ENCODE assay signal across 8 cellular contexts in the genomic region with DNA sequence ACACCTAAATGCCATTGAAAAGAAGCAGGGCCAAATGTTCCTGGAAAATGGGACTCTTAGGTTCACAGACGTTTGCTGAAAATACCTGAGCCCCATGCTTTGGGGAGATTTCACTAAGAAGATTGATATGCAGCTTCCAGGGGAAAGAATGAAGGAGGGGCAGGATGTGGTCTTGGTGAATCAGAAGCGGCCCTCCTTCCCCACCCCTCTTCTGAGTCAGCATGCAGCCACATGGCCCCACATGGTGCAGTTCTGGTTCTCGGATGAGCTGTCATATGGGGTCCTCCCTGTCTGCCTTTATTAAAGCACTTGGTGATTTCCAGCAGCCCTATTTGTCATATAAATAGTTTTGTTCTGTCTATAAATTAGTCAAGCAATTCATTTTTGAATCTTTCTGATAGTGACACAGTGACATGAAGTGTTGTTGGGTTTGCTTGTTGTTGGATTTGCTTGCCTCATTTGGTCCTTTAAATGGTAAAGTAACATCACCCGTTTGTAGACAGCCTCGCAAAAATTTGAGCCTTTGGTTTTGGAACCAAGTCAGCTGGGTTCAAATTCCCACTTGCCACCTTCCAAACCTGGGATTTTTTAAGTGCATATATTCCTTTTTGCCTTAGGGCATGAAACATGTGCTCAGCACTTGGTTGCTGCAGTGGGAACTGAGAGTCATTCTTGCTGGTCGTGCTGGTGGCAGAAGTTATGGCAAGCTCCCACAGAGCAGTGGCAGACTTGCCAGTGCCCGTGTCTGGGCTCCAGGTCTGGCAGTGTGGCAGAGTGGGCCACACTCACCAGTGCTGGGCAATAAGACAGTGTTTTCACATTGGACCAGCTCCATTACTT.
DNase-seq lines count a peak whose midpoint lies in the region; TF ChIP-seq lines count a peak whose summit lies in the region.

No MANE protein-coding gene starts in this region.

- WGBS in testis, 2 donors = 75 to 77% methylated on average over 7 of the region's 7 CpGs
- 63% methylated on average over 7 of the region's 7 CpGs for WGBS in esophagus muscularis mucosa

- H3K9me3 ChIP-seq in testis (no peaks in the 10 kb centered on the region), esophagus muscularis mucosa (no peaks in the 10 kb centered on the region)

- intact Hi-C loops in testis (cut with DNase I; ENCODE audit: low total_unique reads) = no loop called here
- intact Hi-C loops in esophagus muscularis mucosa (cut with DNase I) = no loop called here

- H3K36me3 ChIP-seq in testis (ENCODE audit: low read depth, missing control alignments) = no peaks in the 10 kb centered on the region
- H3K36me3 ChIP-seq in esophagus muscularis mucosa = no peaks in the 10 kb centered on the region

- TF ChIP-seq EP300 in esophagus muscularis mucosa (IDR thresholded peaks at IDR 0.05) = no peak

- H3K27ac ChIP-seq in testis (no peak overlapping the region), esophagus muscularis mucosa (replicated peaks in 1 of 4) (no peak overlapping the region)

- TF ChIP-seq POLR2A in testis (IDR thresholded peaks at IDR 0.05) (no peak), esophagus muscularis mucosa (IDR thresholded peaks at IDR 0.05; ENCODE audit: low read depth) (no peak)

- TF ChIP-seq CTCF in fibroblast of pulmonary artery (IDR thresholded peaks at IDR 0.05; ENCODE audit: low read length, missing control alignments) (no peak), testis (IDR thresholded peaks at IDR 0.05) (no peak), esophagus muscularis mucosa (IDR thresholded peaks at IDR 0.05) (no peak)

- no peak overlapping the region for H3K4me3 ChIP-seq in fibroblast of pulmonary artery (replicated peaks; ENCODE audit: low read depth, low read length)
- H3K4me3 ChIP-seq in testis = no peak overlapping the region
- H3K4me3 ChIP-seq in esophagus muscularis mucosa = no peak overlapping the region

- DNase-seq in GM03348 (ENCODE audit: low spot score) (peak; percentile 88), GOT3 (lab: John Stamatoyannopoulos, UW) (peak; percentile 31), M059J (ENCODE audit: low read depth) (peak; percentile 99), fibroblast of pulmonary artery (ENCODE audit: low read depth) (peak; percentile 86), testis (no peak), esophagus muscularis mucosa (ENCODE audit: extremely low spot score) (no peak)
- peak; percentile 40 to 60 for DNase-seq in activated CD8-positive, alpha-beta memory T cell treated with anti-CD3 and anti-CD28 coated beads for 1 hour (ENCODE audit: extremely low read depth in 1 of 2, low read depth in 1 of 2)
- DNase-seq in stimulated activated CD8-positive, alpha-beta memory T cell treated with anti-CD3 and anti-CD28 coated beads, Interleukin-12 subunit alpha, Interleukin-12 subunit beta, amount 100 ng/mL, for 1 hour (ENCODE audit: low read depth) = peak; percentile 67

- no peaks in the 10 kb centered on the region for H3K27me3 ChIP-seq in testis
- no peaks in the 10 kb centered on the region for H3K27me3 ChIP-seq in esophagus muscularis mucosa

- H3K4me1 ChIP-seq in testis (no peaks in the 10 kb centered on the region), esophagus muscularis mucosa (no peaks in the 10 kb centered on the region)

Comparison
In these comparisons a context has a peak if more than half of its experiments do, and no peak if none do; other contexts are left out.
1. DNase-seq: peak in GM03348 (single experiment), GOT3 (single experiment), M059J (single experiment), activated CD8-positive, alpha-beta memory T cell treated with anti-CD3 and anti-CD28 coated beads for 1 hour (2 of 2), fibroblast of pulmonary artery (single experiment) and stimulated activated CD8-positive, alpha-beta memory T cell treated with anti-CD3 and anti-CD28 coated beads, Interleukin-12 subunit alpha, Interleukin-12 subunit beta, amount 100 ng/mL, for 1 hour (single experiment); none in testis (single experiment) and esophagus muscularis mucosa (single experiment).